25 cellular contexts compared by ENCODE assay signal in the genomic region with DNA sequence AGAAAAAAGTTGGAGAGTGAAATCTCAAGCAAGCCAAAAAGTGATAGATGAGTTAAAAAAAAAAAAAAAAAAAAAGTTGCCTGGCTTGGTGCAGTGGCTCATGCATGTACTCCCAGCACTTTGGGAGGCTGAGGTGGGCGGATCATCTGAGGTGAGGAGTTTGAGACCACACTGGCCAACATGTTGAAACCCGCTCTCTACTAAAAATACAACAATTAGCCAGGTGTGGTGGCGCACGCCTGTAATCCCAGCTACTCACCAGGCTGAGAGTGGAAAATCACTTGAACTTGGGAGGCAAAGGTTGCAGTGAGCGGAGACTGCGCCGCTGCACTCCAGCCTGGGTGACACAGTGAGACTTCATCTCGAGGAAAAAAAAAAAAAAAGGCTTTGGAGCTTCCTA.
DNase-seq lines count a peak whose midpoint lies in the region; ATAC-seq and TF ChIP-seq lines count a peak whose summit lies in the region.
"Had no signal": no experiment of that assay in that cellular context is flagged by ENCODE, and none has a peak within 500 bp of the region (broad histone marks: within the 10 kb centered on the region; RNA-seq: fewer than 3 reads in every experiment).

No MANE protein-coding gene starts in this region.

- peaks cover 16% of the 10 kb centered on the region for H3K4me1 Mint-ChIP-seq in activated CD4-positive, alpha-beta T cell treated with anti-CD3 and anti-CD28 coated beads, Interleukin-2, amount 10 ng/mL, durations not matched to agents 7 days and 5 days
- peaks cover 21% of the 10 kb centered on the region for H3K4me1 Mint-ChIP-seq in CD4-positive, alpha-beta T cell (ENCODE audit: low read depth)
- peaks cover 30 to 50% (median 39%) of the 10 kb centered on the region in 3 donors for H3K4me1 Mint-ChIP-seq in naive B cell

- H3K9me3 ChIP-seq in CD4-positive, alpha-beta T cell (ENCODE audit: control insufficient read depth, low read length), result no peaks in the 10 kb centered on the region
- no peaks in the 10 kb centered on the region for H3K9me3 ChIP-seq in DND-41 (ENCODE audit: insufficient read depth, low read length, severe bottlenecking)
- H3K9me3 ChIP-seq: BLaER1, left lung had no signal

- no peak overlapping the region for H3K4me3 ChIP-seq in DND-41 (ENCODE audit: low read depth in 1 of 2, low read length in 2 of 2)
- H3K4me3 ChIP-seq: BLaER1, GM12878, left lung had no signal

- intact Hi-C loops in CD4-positive, alpha-beta T cell (cut with DNase I, micrococcal nuclease), result loop anchor here in 1 of 2 experiments (10.0 kb wide), 1 partner anchor 837 kb away; the partner anchor contains the start of gene MAF

- no peak overlapping the region for H3K9ac ChIP-seq in DND-41 (ENCODE audit: low read depth, low read length)
- H3K9ac ChIP-seq: BLaER1 had no signal

- no peak for ATAC-seq in CD4-positive, alpha-beta T cell (ENCODE audit: poor library complexity)
- no peak for ATAC-seq in DND-41 (ENCODE audit: insufficient read depth, low read depth)
- no peak for ATAC-seq in naive B cell (ENCODE audit: low read depth in 2 of 2)
- ATAC-seq: left lung had no signal

- H3K27ac Mint-ChIP-seq in activated CD4-positive, alpha-beta T cell treated with anti-CD3 and anti-CD28 coated beads, Interleukin-2, amount 10 ng/mL, durations not matched to agents 7 days and 5 days, result peak overlapping the region; percentile 78
- H3K27ac Mint-ChIP-seq in CD4-positive, alpha-beta T cell, result peak overlapping the region; percentile 72
- peak overlapping the region in 4 of 6 donors; percentile 15 to 70 (median 49) for H3K27ac Mint-ChIP-seq in naive B cell
- H3K27ac Mint-ChIP-seq: type B pancreatic cell had no signal

- H3K4me3 Mint-ChIP-seq in activated CD4-positive, alpha-beta T cell treated with anti-CD3 and anti-CD28 coated beads, Interleukin-2, amount 10 ng/mL, durations not matched to agents 7 days and 5 days, result no peak overlapping the region
- no peak overlapping the region for H3K4me3 Mint-ChIP-seq in CD4-positive, alpha-beta T cell
- H3K4me3 Mint-ChIP-seq in naive B cell, result peak overlapping the region in 2 of 8 donors; percentile 16 to 32
- H3K4me3 Mint-ChIP-seq: type B pancreatic cell had no signal

- H3K27me3 ChIP-seq in CD4-positive, alpha-beta T cell (ENCODE audit: control insufficient read depth, insufficient read depth, low read length), result no peaks in the 10 kb centered on the region
- H3K27me3 ChIP-seq in DND-41 (ENCODE audit: insufficient read depth, low read length, poor library complexity), result no peaks in the 10 kb centered on the region
- H3K27me3 ChIP-seq: BLaER1, brain microvascular endothelial cell, left lung had no signal

- no peak for DNase-seq in activated CD4-positive, alpha-beta T cell treated with anti-CD3 and anti-CD28 coated beads, Interleukin-2, amount 10 ng/mL, durations not matched to agents 7 days and 5 days
- DNase-seq in activated CD4-positive, alpha-beta T cell treated with anti-CD3 and anti-CD28 coated beads, Interleukin-2, amount 50 U/mL, for 1 hour, result no peak
- no peak for DNase-seq in CD4-positive, alpha-beta T cell
- peak; percentile 7 for DNase-seq in DND-41
- DNase-seq in naive B cell, result no peak
- DNase-seq in NCI-H128 (lab: John Stamatoyannopoulos, UW; ENCODE audit: unreplicated experiment), result no peak
- no peak for DNase-seq in effector CD8-positive, alpha-beta T cell (lab: John Stamatoyannopoulos, UW)
- DNase-seq: activated CD8-positive, alpha-beta memory T cell treated with anti-CD3 and anti-CD28 coated beads, Interleukin-2, amount 50 U/mL, for 48 hours; activated naive CD4-positive, alpha-beta T cell; amniotic stem cell; brain microvascular endothelial cell; Calu3; HCEC 1CT; left lung; mesendoderm; NCI-H1092; NCI-H2029; NCI-H446; nucleus accumbens had no signal

- no peaks in the 10 kb centered on the region for H3K36me3 ChIP-seq in DND-41 (ENCODE audit: insufficient read depth, low read length)
- H3K36me3 ChIP-seq: BLaER1, brain microvascular endothelial cell, left lung had no signal

- H3K4me2 ChIP-seq in DND-41 (ENCODE audit: insufficient read depth, low read length), result no peak overlapping the region
- H3K4me2 ChIP-seq: BLaER1 had no signal

- no peak overlapping the region for H3K27ac ChIP-seq in CD4-positive, alpha-beta T cell (ENCODE audit: low read depth, low read length)
- no peak overlapping the region for H3K27ac ChIP-seq in DND-41 (ENCODE audit: low read length)
- H3K27ac ChIP-seq: BLaER1, brain microvascular endothelial cell, epithelial cell of prostate, left lung, RWPE1 had no signal

- POLR2A ChIA-PET in activated CD4-positive, alpha-beta T cell treated with anti-CD3 and anti-CD28 coated beads, Interleukin-2, amount 10 ng/mL, durations not matched to agents 7 days and 5 days (lab: Charles Lee), result no interaction called here
- POLR2A ChIA-PET in CD4-positive, alpha-beta T cell (lab: Charles Lee), result interaction anchor here (0.6 kb wide), 1 partner anchor 58 kb away, joined by 3 read pairs; no protein-coding TSS in a partner anchor

- H3K4me1 ChIP-seq in DND-41 (ENCODE audit: insufficient read depth, low read length), result no peaks in the 10 kb centered on the region
- H3K4me1 ChIP-seq: BLaER1 had no signal

- CTCF ChIA-PET in activated CD4-positive, alpha-beta T cell treated with anti-CD3 and anti-CD28 coated beads, Interleukin-2, amount 10 ng/mL, durations not matched to agents 7 days and 5 days (lab: Charles Lee), result interaction anchor here (0.7 to 4.7 kb wide), 4 partner anchors 9 to 94 kb away, joined by 3 to 27 read pairs (median 3); no protein-coding TSS in a partner anchor
- CTCF ChIA-PET in CD4-positive, alpha-beta T cell (lab: Charles Lee), result interaction anchor here (1.1 kb wide), 1 partner anchor 62 kb away, joined by 4 read pairs; no protein-coding TSS in a partner anchor

- TF ChIP-seq CTCF in CD4-positive, alpha-beta T cell (IDR thresholded peaks at IDR 0.05), result no peak
- TF ChIP-seq CTCF in DND-41 (IDR thresholded peaks at IDR 0.05; ENCODE audit: borderline replicate concordance, extremely low read depth, low read length, poor library complexity, severe bottlenecking), result no peak

- no peaks in the 10 kb centered on the region for H3K79me2 ChIP-seq in DND-41 (ENCODE audit: insufficient read depth, low read length)

- H3K36me3 Mint-ChIP-seq in activated CD4-positive, alpha-beta T cell treated with anti-CD3 and anti-CD28 coated beads, Interleukin-2, amount 10 ng/mL, durations not matched to agents 7 days and 5 days (ENCODE audit: low read depth), result no peaks in the 10 kb centered on the region
- no peaks in the 10 kb centered on the region for H3K36me3 Mint-ChIP-seq in CD4-positive, alpha-beta T cell (ENCODE audit: low read depth)
- H3K36me3 Mint-ChIP-seq in naive B cell, result peaks cover 13 to 14% of the 10 kb centered on the region in 2 donors
- H3K36me3 Mint-ChIP-seq: type B pancreatic cell had no signal

- H3K27me3 Mint-ChIP-seq in activated CD4-positive, alpha-beta T cell treated with anti-CD3 and anti-CD28 coated beads, Interleukin-2, amount 10 ng/mL, durations not matched to agents 7 days and 5 days, result no peaks in the 10 kb centered on the region
- no peaks in the 10 kb centered on the region for H3K27me3 Mint-ChIP-seq in CD4-positive, alpha-beta T cell
- no peaks in the 10 kb centered on the region for H3K27me3 Mint-ChIP-seq in naive B cell
- H3K27me3 Mint-ChIP-seq: IgD-negative memory B cell, type B pancreatic cell had no signal

- H2AFZ ChIP-seq in DND-41 (ENCODE audit: low read depth, low read length), result no peak overlapping the region

- H3K9me3 Mint-ChIP-seq in activated CD4-positive, alpha-beta T cell treated with anti-CD3 and anti-CD28 coated beads, Interleukin-2, amount 10 ng/mL, durations not matched to agents 7 days and 5 days, result peaks cover 4% of the 10 kb centered on the region
- H3K9me3 Mint-ChIP-seq in CD4-positive, alpha-beta T cell, result no peaks in the 10 kb centered on the region
- H3K9me3 Mint-ChIP-seq in naive B cell, result peaks cover 0 to 1% (median 0%) of the 10 kb centered on the region in 7 donors
- H3K9me3 Mint-ChIP-seq: IgD-negative memory B cell, type B pancreatic cell had no signal

- no peaks in the 10 kb centered on the region for H4K20me1 ChIP-seq in DND-41 (ENCODE audit: insufficient read depth, low read length)
- H4K20me1 ChIP-seq: BLaER1 had no signal
